13 cellular contexts compared by ENCODE assay signal in the genomic region with DNA sequence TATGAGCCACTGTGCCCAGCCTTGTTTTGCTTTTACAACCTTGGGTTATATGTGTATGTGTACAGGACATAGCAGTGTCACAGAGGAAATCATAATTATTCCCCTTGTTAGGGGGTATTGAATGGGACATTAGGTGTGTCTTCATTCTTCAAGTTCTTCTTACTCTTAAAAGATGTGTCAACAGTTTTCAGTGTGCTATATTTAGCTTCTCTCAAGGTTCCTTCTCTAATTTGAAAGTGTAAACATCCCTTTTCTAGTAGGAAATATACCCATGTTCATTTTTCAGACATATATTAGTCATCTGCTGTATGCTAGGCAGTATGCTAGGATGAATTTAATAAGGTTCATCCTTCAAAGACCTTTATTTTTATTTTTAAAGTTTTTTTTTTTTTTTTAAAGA. TPM values are rescaled to one million over a fixed set of nuclear protein-coding genes. Genes with fewer than 3 reads are reported as not detected.
A peak's percentile ranks its signal among the peaks of the same experiment; 100 is the strongest.
DNase-seq lines count a peak whose midpoint lies in the region; ATAC-seq lines count a peak whose summit lies in the region.
"Had no signal": no experiment of that assay in that cellular context is flagged by ENCODE, and none has a peak within 500 bp of the region (broad histone marks: within the 10 kb centered on the region; RNA-seq: fewer than 3 reads in every experiment).

No MANE protein-coding gene starts in this region.

- H3K27ac Mint-ChIP-seq in activated naive CD4-positive, alpha-beta T cell treated with anti-CD3 and anti-CD28 coated beads for 36 hours: peak overlapping the region; percentile 76
- H3K27ac Mint-ChIP-seq in activated CD4-positive, alpha-beta memory T cell treated with anti-CD3 and anti-CD28 coated beads, Interleukin-2, amount 10 ng/mL, durations not matched to agents 7 days and 5 days: peak overlapping the region; percentile 61
- no peak overlapping the region for H3K27ac Mint-ChIP-seq in stimulated activated memory B cell treated with anti-CD40 and anti-IgM and Interleukin-4, amounts not matched to agents 10 μg/mL and 1 μg/mL and 100 μg/mL, for 72 hours
- H3K27ac Mint-ChIP-seq: WTC11 had no signal

- peaks cover 65% of the 10 kb centered on the region for H3K4me1 Mint-ChIP-seq in activated naive CD4-positive, alpha-beta T cell treated with anti-CD3 and anti-CD28 coated beads for 36 hours (ENCODE audit: low read depth)
- peaks cover 65% of the 10 kb centered on the region for H3K4me1 Mint-ChIP-seq in activated CD4-positive, alpha-beta memory T cell treated with anti-CD3 and anti-CD28 coated beads, Interleukin-2, amount 10 ng/mL, durations not matched to agents 7 days and 5 days
- peaks cover 67% of the 10 kb centered on the region for H3K4me1 Mint-ChIP-seq in stimulated activated memory B cell treated with anti-CD40 and anti-IgM and Interleukin-4, amounts not matched to agents 10 μg/mL and 1 μg/mL and 100 μg/mL, for 72 hours

- POLR2A ChIA-PET in activated CD4-positive, alpha-beta memory T cell treated with anti-CD3 and anti-CD28 coated beads, Interleukin-2, amount 10 ng/mL, durations not matched to agents 7 days and 5 days (lab: Charles Lee): interaction anchor here (1.0 to 5.1 kb wide), 3 partner anchors 10 to 272 kb away, joined by 3 to 42 read pairs (median 4); a partner anchor contains a TSS

- DNase-seq in activated naive CD4-positive, alpha-beta T cell treated with anti-CD3 and anti-CD28 coated beads for 36 hours: no peak
- no peak for DNase-seq in activated naive CD4-positive, alpha-beta T cell treated with anti-CD3 and anti-CD28 coated beads, Interleukin-2, amount 50 U/mL, for 16 hours
- no peak for DNase-seq in activated CD4-positive, alpha-beta memory T cell treated with anti-CD3 and anti-CD28 coated beads, Interleukin-2, amount 10 ng/mL, durations not matched to agents 7 days and 5 days
- no peak for DNase-seq in NCI-H146 (lab: John Stamatoyannopoulos, UW)
- DNase-seq in kidney tubule cell (ENCODE audit: low spot score): no peak
- no peak for DNase-seq in GF-D8 (lab: John Stamatoyannopoulos, UW)
- DNase-seq: glutamatergic neuron, mesendoderm, NCI-H2171 treated with DMSO at 0.1 percent for 48 hours had no signal

- no peak overlapping the region for H3K4me3 Mint-ChIP-seq in activated naive CD4-positive, alpha-beta T cell treated with anti-CD3 and anti-CD28 coated beads for 36 hours
- H3K4me3 Mint-ChIP-seq in activated CD4-positive, alpha-beta memory T cell treated with anti-CD3 and anti-CD28 coated beads, Interleukin-2, amount 10 ng/mL, durations not matched to agents 7 days and 5 days: no peak overlapping the region
- no peak overlapping the region for H3K4me3 Mint-ChIP-seq in stimulated activated memory B cell treated with anti-CD40 and anti-IgM and Interleukin-4, amounts not matched to agents 10 μg/mL and 1 μg/mL and 100 μg/mL, for 72 hours
- H3K4me3 Mint-ChIP-seq: WTC11 had no signal

- H3K36me3 Mint-ChIP-seq in activated naive CD4-positive, alpha-beta T cell treated with anti-CD3 and anti-CD28 coated beads for 36 hours (ENCODE audit: low read depth): peaks cover 41% of the 10 kb centered on the region
- H3K36me3 Mint-ChIP-seq in activated CD4-positive, alpha-beta memory T cell treated with anti-CD3 and anti-CD28 coated beads, Interleukin-2, amount 10 ng/mL, durations not matched to agents 7 days and 5 days (ENCODE audit: low read depth): peaks cover 74% of the 10 kb centered on the region
- H3K36me3 Mint-ChIP-seq in stimulated activated memory B cell treated with anti-CD40 and anti-IgM and Interleukin-4, amounts not matched to agents 10 μg/mL and 1 μg/mL and 100 μg/mL, for 72 hours: peaks cover 52% of the 10 kb centered on the region

- ATAC-seq in HG02763 (IDR thresholded peaks at IDR 0.05; ENCODE audit: unreplicated experiment): peak; percentile 48
- peak; percentile 64 for ATAC-seq in stimulated activated memory B cell treated with anti-CD40 and anti-IgM and Interleukin-4, amounts not matched to agents 10 μg/mL and 1 μg/mL and 100 μg/mL, for 72 hours
- ATAC-seq: K562, WTC11 had no signal

- intact Hi-C loops in activated naive CD4-positive, alpha-beta T cell treated with anti-CD3 and anti-CD28 coated beads for 36 hours (cut with micrococcal nuclease): no loop called here

- H3K9me3 Mint-ChIP-seq in activated naive CD4-positive, alpha-beta T cell treated with anti-CD3 and anti-CD28 coated beads for 36 hours: no peaks in the 10 kb centered on the region
- H3K9me3 Mint-ChIP-seq in activated CD4-positive, alpha-beta memory T cell treated with anti-CD3 and anti-CD28 coated beads, Interleukin-2, amount 10 ng/mL, durations not matched to agents 7 days and 5 days: no peaks in the 10 kb centered on the region
- H3K9me3 Mint-ChIP-seq in stimulated activated memory B cell treated with anti-CD40 and anti-IgM and Interleukin-4, amounts not matched to agents 10 μg/mL and 1 μg/mL and 100 μg/mL, for 72 hours: no peaks in the 10 kb centered on the region
- H3K9me3 Mint-ChIP-seq: WTC11 had no signal

- CTCF ChIA-PET in activated naive CD4-positive, alpha-beta T cell treated with anti-CD3 and anti-CD28 coated beads for 36 hours (lab: Charles Lee): no interaction called here
- CTCF ChIA-PET in activated CD4-positive, alpha-beta memory T cell treated with anti-CD3 and anti-CD28 coated beads, Interleukin-2, amount 10 ng/mL, durations not matched to agents 7 days and 5 days (lab: Charles Lee): interaction anchor here (0.7 kb wide), 1 partner anchor 18 kb away, joined by 4 read pairs; no protein-coding TSS in a partner anchor

- H3K27me3 Mint-ChIP-seq in activated naive CD4-positive, alpha-beta T cell treated with anti-CD3 and anti-CD28 coated beads for 36 hours (ENCODE audit: low read depth): no peaks in the 10 kb centered on the region
- H3K27me3 Mint-ChIP-seq in activated CD4-positive, alpha-beta memory T cell treated with anti-CD3 and anti-CD28 coated beads, Interleukin-2, amount 10 ng/mL, durations not matched to agents 7 days and 5 days: no peaks in the 10 kb centered on the region
- H3K27me3 Mint-ChIP-seq in stimulated activated memory B cell treated with anti-CD40 and anti-IgM and Interleukin-4, amounts not matched to agents 10 μg/mL and 1 μg/mL and 100 μg/mL, for 72 hours: no peaks in the 10 kb centered on the region

RNA-seq across cellular contexts. Expression of a gene that starts 17.1 kb away (rescaled TPM):
- total RNA-seq in activated naive CD4-positive, alpha-beta T cell treated with anti-CD3 and anti-CD28 coated beads for 36 hours: 10 to 100 TPM; 50.3 to 54.1 TPM
- 10 to 100 TPM; 74.6 to 80.0 TPM for total RNA-seq in activated CD4-positive, alpha-beta memory T cell treated with anti-CD3 and anti-CD28 coated beads, Interleukin-2, amount 10 ng/mL, durations not matched to agents 7 days and 5 days

RNA-seq across cellular contexts. Expression of a gene that starts 19.5 kb away (rescaled TPM):
- 1 to 10 TPM; 2.3 to 2.7 TPM for total RNA-seq in activated naive CD4-positive, alpha-beta T cell treated with anti-CD3 and anti-CD28 coated beads for 36 hours
- 1 to 10 TPM; 1.7 TPM for total RNA-seq in activated CD4-positive, alpha-beta memory T cell treated with anti-CD3 and anti-CD28 coated beads, Interleukin-2, amount 10 ng/mL, durations not matched to agents 7 days and 5 days
